1 cellular context compared by ENCODE assay signal in the genomic region with DNA sequence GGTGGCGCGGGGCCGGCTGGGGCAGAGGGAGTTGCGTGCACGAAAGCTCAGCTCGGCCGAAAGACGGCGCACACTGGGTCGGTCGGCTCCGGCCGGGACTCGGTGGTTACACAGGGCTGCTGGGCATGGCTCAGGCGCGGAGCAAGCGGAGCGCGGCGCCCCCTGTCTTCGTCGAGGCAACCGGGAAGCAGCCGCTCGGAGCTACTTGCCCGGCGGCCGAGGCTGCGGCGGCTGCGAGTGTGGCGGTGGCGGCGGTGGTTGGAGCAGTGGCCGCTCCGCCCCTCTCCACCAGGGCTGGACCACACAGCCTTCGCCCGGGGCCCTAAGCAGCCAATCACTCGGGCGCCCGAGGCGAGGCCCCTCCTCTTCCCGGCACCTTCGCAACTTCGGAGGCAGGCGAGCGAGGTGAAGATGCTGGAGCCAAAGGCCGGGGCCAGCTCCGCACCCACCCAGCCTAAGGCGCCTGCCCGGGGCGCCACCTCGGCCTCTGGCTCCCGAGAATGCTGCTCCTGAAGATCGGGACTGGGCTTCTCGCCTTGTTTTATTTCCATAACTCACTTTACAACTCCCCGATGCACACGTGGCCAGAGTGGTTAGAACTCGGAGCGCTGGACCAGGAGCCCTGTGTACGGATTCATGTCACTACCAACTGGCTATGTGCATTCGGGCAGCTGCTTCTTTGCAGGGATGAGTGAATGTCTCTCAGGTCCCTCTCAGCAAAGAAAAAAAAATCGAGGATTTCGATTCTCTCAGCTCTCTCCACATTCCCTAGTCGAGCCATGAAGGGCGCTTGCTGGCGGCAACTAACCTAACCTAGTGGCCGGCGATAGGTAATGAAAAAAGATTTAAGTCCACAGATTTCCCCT.
TF ChIP-seq lines count a peak whose summit lies in the region.

A gene (minus strand): TSS at position 241 of the 866 bp plus-strand sequence. CDS start 241 bp downstream, outside the sequence.

TF ChIP-seq in HepG2, 621 proteins besides CTCF, POLR2A, EP300 and RAD21 (continued from another document and continues in another):
- TF ChIP-seq, protein P1, sequence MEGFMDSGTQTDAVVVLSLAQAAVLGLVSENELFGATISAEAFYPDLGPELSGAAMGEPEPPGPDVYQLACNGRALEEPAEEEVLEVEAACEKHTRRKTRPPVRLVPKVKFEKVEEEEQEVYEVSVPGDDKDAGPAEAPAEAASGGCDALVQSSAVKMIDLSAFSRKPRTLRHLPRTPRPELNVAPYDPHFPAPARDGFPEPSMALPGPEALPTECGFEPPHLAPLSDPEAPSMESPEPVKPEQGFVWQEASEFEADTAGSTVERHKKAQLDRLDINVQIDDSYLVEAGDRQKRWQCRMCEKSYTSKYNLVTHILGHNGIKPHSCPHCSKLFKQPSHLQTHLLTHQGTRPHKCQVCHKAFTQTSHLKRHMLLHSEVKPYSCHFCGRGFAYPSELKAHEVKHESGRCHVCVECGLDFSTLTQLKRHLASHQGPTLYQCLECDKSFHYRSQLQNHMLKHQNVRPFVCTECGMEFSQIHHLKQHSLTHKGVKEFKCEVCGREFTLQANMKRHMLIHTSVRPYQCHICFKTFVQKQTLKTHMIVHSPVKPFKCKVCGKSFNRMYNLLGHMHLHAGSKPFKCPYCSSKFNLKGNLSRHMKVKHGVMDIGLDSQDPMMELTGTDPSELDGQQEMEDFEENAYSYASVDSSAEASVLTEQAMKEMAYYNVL (CRISPR knock-in tag; IDR thresholded peaks at IDR 0.05; ENCODE audit: borderline replicate concordance) = peak; percentile 22; the same call in 1 of the 2 replicates
- TF ChIP-seq TBP (CRISPR knock-in tag; IDR thresholded peaks at IDR 0.05) (no peak), TMF1 (CRISPR knock-in tag; IDR thresholded peaks at IDR 0.05; ENCODE audit: low read depth) (0 out of 2 replicates have a peak, but pooled peaks have one; percentile 20), ISL2 (CRISPR knock-in tag; IDR thresholded peaks at IDR 0.05) (peak; percentile 78), SP2 (CRISPR knock-in tag; IDR thresholded peaks at IDR 0.05) (peak; percentile 80), ZNF768 (CRISPR knock-in tag; IDR thresholded peaks at IDR 0.05) (peak; percentile 61; the same call in 1 of the 2 replicates), ZNF570 (CRISPR knock-in tag; IDR thresholded peaks at IDR 0.05; ENCODE audit: borderline replicate concordance) (no peak), ZNF607 (CRISPR knock-in tag; IDR thresholded peaks at IDR 0.05; ENCODE audit: borderline replicate concordance) (peak; percentile 67; the same call in 1 of the 2 replicates), SNAPC2 (CRISPR knock-in tag; IDR thresholded peaks at IDR 0.05) (no peak), SRSF1 (optimal IDR thresholded peaks at IDR 0.05; ENCODE audit: low read depth, low read length) (peak; percentile 53), ZNF24 (IDR thresholded peaks at IDR 0.05) (no peak), IKZF4 (CRISPR knock-in tag; IDR thresholded peaks at IDR 0.05; ENCODE audit: borderline replicate concordance, low read depth, not compliant biosample characterization) (peak; percentile 23), NFKBIZ (CRISPR knock-in tag; IDR thresholded peaks at IDR 0.05) (no peak), TAF15 (IDR thresholded peaks at IDR 0.05; ENCODE audit: low read depth, low read length, poor library complexity, severe bottlenecking) (no peak), ONECUT2 (CRISPR knock-in tag; IDR thresholded peaks at IDR 0.05) (no peak), GATA4 (IDR thresholded peaks at IDR 0.05; ENCODE audit: borderline replicate concordance, low read depth) (no peak), ARNT2 (CRISPR knock-in tag; IDR thresholded peaks at IDR 0.05; ENCODE audit: low read depth) (peak; percentile 39; the same call in 1 of the 2 replicates), ZNF510 (CRISPR knock-in tag; IDR thresholded peaks at IDR 0.05; ENCODE audit: low read depth) (no peak), PPARG (CRISPR knock-in tag; conservative IDR thresholded peaks at IDR 0.05) (no peak), NFRKB (IDR thresholded peaks at IDR 0.05) (no peak), GFI1 (CRISPR knock-in tag; IDR thresholded peaks at IDR 0.05; ENCODE audit: borderline replicate concordance) (no peak), ZC3H13 (CRISPR knock-in tag; IDR thresholded peaks at IDR 0.05) (0 out of 2 replicates have a peak, but pooled peaks have one; percentile 39), FOSL2 (CRISPR knock-in tag; IDR thresholded peaks at IDR 0.05) (no peak)
- TF ChIP-seq, protein P2, sequence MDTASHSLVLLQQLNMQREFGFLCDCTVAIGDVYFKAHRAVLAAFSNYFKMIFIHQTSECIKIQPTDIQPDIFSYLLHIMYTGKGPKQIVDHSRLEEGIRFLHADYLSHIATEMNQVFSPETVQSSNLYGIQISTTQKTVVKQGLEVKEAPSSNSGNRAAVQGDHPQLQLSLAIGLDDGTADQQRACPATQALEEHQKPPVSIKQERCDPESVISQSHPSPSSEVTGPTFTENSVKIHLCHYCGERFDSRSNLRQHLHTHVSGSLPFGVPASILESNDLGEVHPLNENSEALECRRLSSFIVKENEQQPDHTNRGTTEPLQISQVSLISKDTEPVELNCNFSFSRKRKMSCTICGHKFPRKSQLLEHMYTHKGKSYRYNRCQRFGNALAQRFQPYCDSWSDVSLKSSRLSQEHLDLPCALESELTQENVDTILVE (CRISPR knock-in tag; IDR thresholded peaks at IDR 0.05) = no peak
- TF ChIP-seq, protein P3, sequence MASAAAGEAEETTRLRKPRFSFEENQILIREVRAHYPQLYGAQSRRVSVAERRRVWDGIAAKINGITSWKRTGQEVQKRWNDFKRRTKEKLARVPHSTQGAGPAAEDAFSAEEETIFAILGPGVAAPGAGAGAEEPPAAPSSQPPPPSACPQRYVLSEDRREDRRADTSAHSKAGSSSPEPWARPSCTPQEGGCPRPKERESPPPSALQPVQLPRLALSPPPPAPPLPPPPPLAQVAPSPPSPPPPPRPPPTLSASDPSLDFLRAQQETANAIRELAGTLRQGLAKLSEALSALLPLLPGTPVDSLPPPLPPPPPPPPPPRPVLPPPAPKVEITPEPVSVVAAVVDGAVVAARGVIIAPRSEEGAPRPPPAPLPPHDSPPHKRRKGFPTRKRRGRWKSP (CRISPR knock-in tag; IDR thresholded peaks at IDR 0.05) = peak; percentile 86
- TF ChIP-seq, protein P4, sequence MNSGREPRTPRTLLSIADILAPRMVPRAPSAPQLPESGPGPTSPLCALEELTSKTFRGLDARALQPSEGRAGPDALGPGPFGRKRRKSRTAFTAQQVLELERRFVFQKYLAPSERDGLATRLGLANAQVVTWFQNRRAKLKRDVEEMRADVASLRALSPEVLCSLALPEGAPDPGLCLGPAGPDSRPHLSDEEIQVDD (CRISPR knock-in tag; IDR thresholded peaks at IDR 0.05; ENCODE audit: borderline replicate concordance) = 0 out of 2 replicates have a peak, but pooled peaks have one; percentile 22
- TF ChIP-seq, protein P5, sequence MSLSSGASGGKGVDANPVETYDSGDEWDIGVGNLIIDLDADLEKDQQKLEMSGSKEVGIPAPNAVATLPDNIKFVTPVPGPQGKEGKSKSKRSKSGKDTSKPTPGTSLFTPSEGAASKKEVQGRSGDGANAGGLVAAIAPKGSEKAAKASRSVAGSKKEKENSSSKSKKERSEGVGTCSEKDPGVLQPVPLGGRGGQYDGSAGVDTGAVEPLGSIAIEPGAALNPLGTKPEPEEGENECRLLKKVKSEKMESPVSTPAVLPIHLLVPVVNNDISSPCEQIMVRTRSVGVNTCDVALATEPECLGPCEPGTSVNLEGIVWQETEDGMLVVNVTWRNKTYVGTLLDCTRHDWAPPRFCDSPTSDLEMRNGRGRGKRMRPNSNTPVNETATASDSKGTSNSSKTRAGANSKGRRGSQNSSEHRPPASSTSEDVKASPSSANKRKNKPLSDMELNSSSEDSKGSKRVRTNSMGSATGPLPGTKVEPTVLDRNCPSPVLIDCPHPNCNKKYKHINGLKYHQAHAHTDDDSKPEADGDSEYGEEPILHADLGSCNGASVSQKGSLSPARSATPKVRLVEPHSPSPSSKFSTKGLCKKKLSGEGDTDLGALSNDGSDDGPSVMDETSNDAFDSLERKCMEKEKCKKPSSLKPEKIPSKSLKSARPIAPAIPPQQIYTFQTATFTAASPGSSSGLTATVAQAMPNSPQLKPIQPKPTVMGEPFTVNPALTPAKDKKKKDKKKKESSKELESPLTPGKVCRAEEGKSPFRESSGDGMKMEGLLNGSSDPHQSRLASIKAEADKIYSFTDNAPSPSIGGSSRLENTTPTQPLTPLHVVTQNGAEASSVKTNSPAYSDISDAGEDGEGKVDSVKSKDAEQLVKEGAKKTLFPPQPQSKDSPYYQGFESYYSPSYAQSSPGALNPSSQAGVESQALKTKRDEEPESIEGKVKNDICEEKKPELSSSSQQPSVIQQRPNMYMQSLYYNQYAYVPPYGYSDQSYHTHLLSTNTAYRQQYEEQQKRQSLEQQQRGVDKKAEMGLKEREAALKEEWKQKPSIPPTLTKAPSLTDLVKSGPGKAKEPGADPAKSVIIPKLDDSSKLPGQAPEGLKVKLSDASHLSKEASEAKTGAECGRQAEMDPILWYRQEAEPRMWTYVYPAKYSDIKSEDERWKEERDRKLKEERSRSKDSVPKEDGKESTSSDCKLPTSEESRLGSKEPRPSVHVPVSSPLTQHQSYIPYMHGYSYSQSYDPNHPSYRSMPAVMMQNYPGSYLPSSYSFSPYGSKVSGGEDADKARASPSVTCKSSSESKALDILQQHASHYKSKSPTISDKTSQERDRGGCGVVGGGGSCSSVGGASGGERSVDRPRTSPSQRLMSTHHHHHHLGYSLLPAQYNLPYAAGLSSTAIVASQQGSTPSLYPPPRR (CRISPR knock-in tag; IDR thresholded peaks at IDR 0.05; ENCODE audit: borderline replicate concordance) = peak; percentile 37; the same call in 1 of the 2 replicates
- TF ChIP-seq, protein P6, sequence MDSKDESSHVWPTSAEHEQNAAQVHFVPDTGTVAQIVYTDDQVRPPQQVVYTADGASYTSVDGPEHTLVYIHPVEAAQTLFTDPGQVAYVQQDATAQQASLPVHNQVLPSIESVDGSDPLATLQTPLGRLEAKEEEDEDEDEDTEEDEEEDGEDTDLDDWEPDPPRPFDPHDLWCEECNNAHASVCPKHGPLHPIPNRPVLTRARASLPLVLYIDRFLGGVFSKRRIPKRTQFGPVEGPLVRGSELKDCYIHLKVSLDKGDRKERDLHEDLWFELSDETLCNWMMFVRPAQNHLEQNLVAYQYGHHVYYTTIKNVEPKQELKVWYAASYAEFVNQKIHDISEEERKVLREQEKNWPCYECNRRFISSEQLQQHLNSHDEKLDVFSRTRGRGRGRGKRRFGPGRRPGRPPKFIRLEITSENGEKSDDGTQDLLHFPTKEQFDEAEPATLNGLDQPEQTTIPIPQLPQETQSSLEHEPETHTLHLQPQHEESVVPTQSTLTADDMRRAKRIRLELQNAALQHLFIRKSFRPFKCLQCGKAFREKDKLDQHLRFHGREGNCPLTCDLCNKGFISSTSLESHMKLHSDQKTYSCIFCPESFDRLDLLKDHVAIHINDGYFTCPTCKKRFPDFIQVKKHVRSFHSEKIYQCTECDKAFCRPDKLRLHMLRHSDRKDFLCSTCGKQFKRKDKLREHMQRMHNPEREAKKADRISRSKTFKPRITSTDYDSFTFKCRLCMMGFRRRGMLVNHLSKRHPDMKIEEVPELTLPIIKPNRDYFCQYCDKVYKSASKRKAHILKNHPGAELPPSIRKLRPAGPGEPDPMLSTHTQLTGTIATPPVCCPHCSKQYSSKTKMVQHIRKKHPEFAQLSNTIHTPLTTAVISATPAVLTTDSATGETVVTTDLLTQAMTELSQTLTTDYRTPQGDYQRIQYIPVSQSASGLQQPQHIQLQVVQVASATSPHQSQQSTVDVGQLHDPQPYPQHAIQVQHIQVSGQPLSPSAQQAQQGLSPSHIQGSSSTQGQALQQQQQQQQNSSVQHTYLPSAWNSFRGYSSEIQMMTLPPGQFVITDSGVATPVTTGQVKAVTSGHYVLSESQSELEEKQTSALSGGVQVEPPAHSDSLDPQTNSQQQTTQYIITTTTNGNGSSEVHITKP (CRISPR knock-in tag; IDR thresholded peaks at IDR 0.05; ENCODE audit: low read depth) = no peak
- TF ChIP-seq, protein P7, sequence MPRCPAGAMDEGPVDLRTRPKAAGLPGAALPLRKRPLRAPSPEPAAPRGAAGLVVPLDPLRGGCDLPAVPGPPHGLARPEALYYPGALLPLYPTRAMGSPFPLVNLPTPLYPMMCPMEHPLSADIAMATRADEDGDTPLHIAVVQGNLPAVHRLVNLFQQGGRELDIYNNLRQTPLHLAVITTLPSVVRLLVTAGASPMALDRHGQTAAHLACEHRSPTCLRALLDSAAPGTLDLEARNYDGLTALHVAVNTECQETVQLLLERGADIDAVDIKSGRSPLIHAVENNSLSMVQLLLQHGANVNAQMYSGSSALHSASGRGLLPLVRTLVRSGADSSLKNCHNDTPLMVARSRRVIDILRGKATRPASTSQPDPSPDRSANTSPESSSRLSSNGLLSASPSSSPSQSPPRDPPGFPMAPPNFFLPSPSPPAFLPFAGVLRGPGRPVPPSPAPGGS (CRISPR knock-in tag; IDR thresholded peaks at IDR 0.05) = peak; percentile 69; the same call in 1 of the 2 replicates
- TF ChIP-seq, protein P8, sequence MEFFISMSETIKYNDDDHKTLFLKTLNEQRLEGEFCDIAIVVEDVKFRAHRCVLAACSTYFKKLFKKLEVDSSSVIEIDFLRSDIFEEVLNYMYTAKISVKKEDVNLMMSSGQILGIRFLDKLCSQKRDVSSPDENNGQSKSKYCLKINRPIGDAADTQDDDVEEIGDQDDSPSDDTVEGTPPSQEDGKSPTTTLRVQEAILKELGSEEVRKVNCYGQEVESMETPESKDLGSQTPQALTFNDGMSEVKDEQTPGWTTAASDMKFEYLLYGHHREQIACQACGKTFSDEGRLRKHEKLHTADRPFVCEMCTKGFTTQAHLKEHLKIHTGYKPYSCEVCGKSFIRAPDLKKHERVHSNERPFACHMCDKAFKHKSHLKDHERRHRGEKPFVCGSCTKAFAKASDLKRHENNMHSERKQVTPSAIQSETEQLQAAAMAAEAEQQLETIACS (CRISPR knock-in tag; IDR thresholded peaks at IDR 0.05) = 0 out of 2 replicates have a peak, but pooled peaks have one; percentile 46
- TF ChIP-seq, protein P9, sequence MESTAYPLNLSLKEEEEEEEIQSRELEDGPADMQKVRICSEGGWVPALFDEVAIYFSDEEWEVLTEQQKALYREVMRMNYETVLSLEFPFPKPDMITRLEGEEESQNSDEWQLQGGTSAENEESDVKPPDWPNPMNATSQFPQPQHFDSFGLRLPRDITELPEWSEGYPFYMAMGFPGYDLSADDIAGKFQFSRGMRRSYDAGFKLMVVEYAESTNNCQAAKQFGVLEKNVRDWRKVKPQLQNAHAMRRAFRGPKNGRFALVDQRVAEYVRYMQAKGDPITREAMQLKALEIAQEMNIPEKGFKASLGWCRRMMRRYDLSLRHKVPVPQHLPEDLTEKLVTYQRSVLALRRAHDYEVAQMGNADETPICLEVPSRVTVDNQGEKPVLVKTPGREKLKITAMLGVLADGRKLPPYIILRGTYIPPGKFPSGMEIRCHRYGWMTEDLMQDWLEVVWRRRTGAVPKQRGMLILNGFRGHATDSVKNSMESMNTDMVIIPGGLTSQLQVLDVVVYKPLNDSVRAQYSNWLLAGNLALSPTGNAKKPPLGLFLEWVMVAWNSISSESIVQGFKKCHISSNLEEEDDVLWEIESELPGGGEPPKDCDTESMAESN (CRISPR knock-in tag; conservative IDR thresholded peaks at IDR 0.05) = 0 out of 2 replicates have a peak, but pooled peaks have one; percentile 18
- TF ChIP-seq, protein P10, sequence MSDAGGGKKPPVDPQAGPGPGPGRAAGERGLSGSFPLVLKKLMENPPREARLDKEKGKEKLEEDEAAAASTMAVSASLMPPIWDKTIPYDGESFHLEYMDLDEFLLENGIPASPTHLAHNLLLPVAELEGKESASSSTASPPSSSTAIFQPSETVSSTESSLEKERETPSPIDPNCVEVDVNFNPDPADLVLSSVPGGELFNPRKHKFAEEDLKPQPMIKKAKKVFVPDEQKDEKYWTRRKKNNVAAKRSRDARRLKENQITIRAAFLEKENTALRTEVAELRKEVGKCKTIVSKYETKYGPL (CRISPR knock-in tag; IDR thresholded peaks at IDR 0.05) = no peak
